9 cellular contexts compared by ENCODE assay signal in the genomic region with DNA sequence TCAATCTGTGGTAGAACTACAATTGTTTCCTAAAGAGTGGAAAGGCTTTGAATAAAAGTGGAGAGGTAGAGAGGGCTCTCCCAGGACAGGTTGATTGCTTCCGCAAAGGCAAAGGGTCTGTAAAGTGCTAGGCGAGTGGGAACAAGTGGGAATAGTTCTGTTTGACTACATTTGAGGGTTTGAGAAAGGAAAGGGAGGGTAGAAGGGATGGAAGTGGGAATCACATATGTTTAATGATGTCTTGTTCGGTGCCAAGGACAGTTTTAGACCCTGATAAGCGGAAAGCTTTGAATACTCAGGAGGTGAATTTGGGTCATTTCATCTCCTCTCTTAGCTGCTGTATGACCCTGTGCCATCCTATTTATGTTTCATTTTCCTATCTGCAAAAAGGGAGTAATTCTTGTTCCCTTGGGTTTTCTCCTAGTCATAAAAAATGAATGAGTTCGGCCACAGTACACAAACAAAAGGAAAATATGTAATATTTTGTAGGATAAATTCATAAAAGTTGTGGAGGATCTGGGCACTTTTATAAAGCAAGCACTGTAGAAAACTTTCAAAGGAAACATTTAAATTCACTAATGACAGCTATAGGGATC. TPM values are rescaled to one million over a fixed set of nuclear protein-coding genes. Genes with fewer than 3 reads are reported as not detected.
DNase-seq lines count a peak whose midpoint lies in the region; ATAC-seq and TF ChIP-seq lines count a peak whose summit lies in the region.
"Had no signal": no experiment of that assay in that cellular context is flagged by ENCODE, and none has a peak within 500 bp of the region (broad histone marks: within the 10 kb centered on the region; RNA-seq: fewer than 3 reads in every experiment).

No MANE protein-coding gene starts in this region.

- no peak overlapping the region for H2AFZ ChIP-seq in trophoblast cell (ENCODE audit: insufficient read depth, low read length, poor library complexity)

- no peak overlapping the region for H4K12ac ChIP-seq in trophoblast cell (ENCODE audit: low read depth, low read length)

- peaks cover 21% of the 10 kb centered on the region for H3K79me1 ChIP-seq in trophoblast cell (ENCODE audit: low read length)

- no peak for TF ChIP-seq POLR2A in heart left ventricle (IDR thresholded peaks at IDR 0.05)

- ATAC-seq in heart left ventricle (no peak), upper lobe of right lung (no peak)

- no peaks in the 10 kb centered on the region for H3K9me3 Mint-ChIP-seq in activated naive CD8-positive, alpha-beta T cell (ENCODE audit: low read depth)

- H3K4me3 Mint-ChIP-seq in activated naive CD8-positive, alpha-beta T cell, result peak overlapping the region; percentile 90

- no peak for TF ChIP-seq CTCF in heart left ventricle (IDR thresholded peaks at IDR 0.05)
- TF ChIP-seq CTCF in upper lobe of right lung (IDR thresholded peaks at IDR 0.05), result no peak

- H2BK120ac ChIP-seq in trophoblast cell (ENCODE audit: insufficient read depth, low read length, poor library complexity), result no peak overlapping the region

- H3K27ac Mint-ChIP-seq in activated naive CD8-positive, alpha-beta T cell, result peak overlapping the region; percentile 95

- H3K27me3 ChIP-seq in heart left ventricle (no peaks in the 10 kb centered on the region), mucosa of stomach (ENCODE audit: control insufficient read depth, insufficient read depth, low read length) (no peaks in the 10 kb centered on the region), upper lobe of right lung (no peaks in the 10 kb centered on the region), trophoblast cell (ENCODE audit: insufficient read depth, low read length) (no peaks in the 10 kb centered on the region)
- H3K27me3 ChIP-seq: cardiac muscle cell had no signal

- H3K9me3 ChIP-seq in heart left ventricle (no peaks in the 10 kb centered on the region), mucosa of stomach (ENCODE audit: control insufficient read depth, low read length) (no peaks in the 10 kb centered on the region), upper lobe of right lung (no peaks in the 10 kb centered on the region), trophoblast cell (ENCODE audit: insufficient read depth, low read depth, low read length) (no peaks in the 10 kb centered on the region)

- no peak overlapping the region for H2BK5ac ChIP-seq in trophoblast cell (ENCODE audit: low read depth, low read length, poor library complexity)

- no peak overlapping the region for H3K14ac ChIP-seq in trophoblast cell (ENCODE audit: low read length)

- WGBS in heart left ventricle, 4 donors, result 80 to 83% (median 82%) methylated on average over 5 of the region's 5 CpGs
- no CpG with 5 or more reads among the region's 5 CpGs for WGBS in trophoblast cell (ENCODE audit: extremely low coverage, insufficient coverage, insufficient read length)

- H3K27ac ChIP-seq in heart left ventricle (peak overlapping the region in 11 of 12 donors; percentile 69 to 97 (median 92)), upper lobe of right lung (peak overlapping the region; percentile 93), trophoblast cell (ENCODE audit: low read depth, low read length) (no peak overlapping the region)

- no peak overlapping the region for H2BK12ac ChIP-seq in trophoblast cell (ENCODE audit: low read length)

- peak overlapping the region in 6 of 12 donors; percentile 55 to 100 (median 66) for H3K4me3 ChIP-seq in heart left ventricle
- H3K4me3 ChIP-seq in mucosa of stomach (ENCODE audit: low read length), result peak overlapping the region; percentile 37
- H3K4me3 ChIP-seq in upper lobe of right lung, result peak overlapping the region; percentile 58
- H3K4me3 ChIP-seq in trophoblast cell (ENCODE audit: low read depth, low read length), result no peak overlapping the region

- no peak overlapping the region for H3K4ac ChIP-seq in trophoblast cell (ENCODE audit: low read depth, low read length)

- intact Hi-C loops in heart left ventricle (cut with DNase I) (loop anchor here in 3 of 10 donors (5.0 to 10.0 kb wide), 2 partner anchors 36 to 63 kb away; no protein-coding TSS in a partner anchor), cardiac septum (cut with DNase I) (no loop called here), upper lobe of right lung (cut with DNase I) (no loop called here)

- no peak overlapping the region for H2AK5ac ChIP-seq in trophoblast cell (ENCODE audit: low read length)

- no peak overlapping the region for H4K91ac ChIP-seq in trophoblast cell (ENCODE audit: low read depth, low read length)

- no peak overlapping the region for H3K18ac ChIP-seq in trophoblast cell (ENCODE audit: low read length)

- H3K4me2 ChIP-seq in trophoblast cell (ENCODE audit: low read length), result no peak overlapping the region

- H3K36me3 ChIP-seq in heart left ventricle (peaks cover 0 to 28% (median 8%) of the 10 kb centered on the region in 9 donors), mucosa of stomach (ENCODE audit: control insufficient read depth, insufficient read depth, low read length) (no peaks in the 10 kb centered on the region), upper lobe of right lung (peaks cover 8% of the 10 kb centered on the region), trophoblast cell (ENCODE audit: control insufficient read depth in 1 of 2, insufficient read depth in 2 of 2, low read length in 2 of 2) (peaks cover 4 to 5% of the 10 kb centered on the region in 2 experiments)

- peaks cover 9% of the 10 kb centered on the region for H3K36me3 Mint-ChIP-seq in activated naive CD8-positive, alpha-beta T cell

- DNase-seq in heart left ventricle, result no peak
- no peak for DNase-seq in cardiac septum (ENCODE audit: low spot score)
- no peak for DNase-seq in upper lobe of right lung
- DNase-seq in trophoblast cell, result no peak
- DNase-seq in glomerular visceral epithelial cell (ENCODE audit: extremely low spot score), result no peak
- DNase-seq in SK-N-DZ (ENCODE audit: low spot score), result no peak

- peaks cover 8% of the 10 kb centered on the region for H3K79me2 ChIP-seq in trophoblast cell (ENCODE audit: control insufficient read depth, insufficient read depth, low read length, poor library complexity)

- H4K8ac ChIP-seq in trophoblast cell (ENCODE audit: low read depth, low read length), result no peak overlapping the region

- H3K27me3 Mint-ChIP-seq in activated naive CD8-positive, alpha-beta T cell, result no peaks in the 10 kb centered on the region

- peaks cover 33% of the 10 kb centered on the region for H3K4me1 Mint-ChIP-seq in activated naive CD8-positive, alpha-beta T cell (ENCODE audit: low read depth)

- H3K4me1 ChIP-seq in heart left ventricle (peaks cover 0 to 36% (median 17%) of the 10 kb centered on the region in 12 donors), mucosa of stomach (ENCODE audit: control insufficient read depth, insufficient read depth, low read length) (peaks cover 22% of the 10 kb centered on the region), upper lobe of right lung (peaks cover 10% of the 10 kb centered on the region), trophoblast cell (ENCODE audit: control insufficient read depth in 1 of 2, insufficient read depth in 2 of 2, low read length in 2 of 2) (peaks cover 0 to 14% of the 10 kb centered on the region in 2 experiments)

- H3K23ac ChIP-seq in trophoblast cell (ENCODE audit: low read length), result no peak overlapping the region

- H3K9ac ChIP-seq in mucosa of stomach (ENCODE audit: low read length) (no peak overlapping the region), trophoblast cell (ENCODE audit: low read length) (no peak overlapping the region)

RNA-seq across cellular contexts. Expression of a gene that starts 1.7 kb away (rescaled TPM):
- total RNA-seq in heart left ventricle, result 10 to 100 TPM in 6 of 9 donors, 1 to 10 TPM in 3; 7.0 to 81.8 (median 16.0) TPM
- 10 to 100 TPM in 1 of 2 donors, 1 to 10 TPM in 1; 8.2 to 23.1 TPM for polyA plus RNA-seq in heart left ventricle
- total RNA-seq in cardiac septum, result 16.6 TPM
- total RNA-seq in upper lobe of right lung, result 55.3 TPM
- polyA plus RNA-seq in trophoblast cell (2013), result 11.8 and 13.2 TPM in 2 replicates
- 39.9 and 44.8 TPM in 2 replicates for polyA plus RNA-seq in SK-N-DZ (2014; cell fraction: cytosol; rRNA removed)
- 26.9 and 29.4 TPM in 2 replicates for polyA plus RNA-seq in SK-N-DZ (2014; cell fraction: nucleus; rRNA removed)
